ENCODE assay signal across 16 cellular contexts in the genomic region with DNA sequence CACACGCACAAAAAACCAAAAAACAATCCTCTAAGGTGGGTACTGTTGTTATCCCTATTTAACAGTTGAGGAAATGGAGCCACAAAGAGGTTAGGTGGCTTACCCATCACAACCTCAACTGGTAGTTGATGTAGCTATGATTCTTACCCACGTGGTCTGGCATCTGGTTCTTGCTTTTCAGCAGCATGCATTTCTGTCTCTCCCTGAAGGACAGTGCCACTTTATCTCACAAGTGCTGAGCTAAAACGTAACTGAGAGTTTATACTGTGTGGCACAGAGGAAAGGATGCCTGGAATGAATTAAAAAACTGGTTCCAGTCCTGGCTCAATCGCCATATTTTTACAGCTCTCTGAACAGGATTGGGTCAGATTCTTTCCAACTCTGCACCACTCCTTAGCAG. TPM values are rescaled to one million over a fixed set of nuclear protein-coding genes. Genes with fewer than 3 reads are reported as not detected.
DNase-seq lines count a peak whose midpoint lies in the region; ATAC-seq, FAIRE-seq and TF ChIP-seq lines count a peak whose summit lies in the region.
"Had no signal": no experiment of that assay in that cellular context is flagged by ENCODE, and none has a peak within 500 bp of the region (broad histone marks: within the 10 kb centered on the region; RNA-seq: fewer than 3 reads in every experiment).

No MANE protein-coding gene starts in this region.

- no peak for FAIRE-seq in pancreas (lab: Jason Lieb, UNC)
- FAIRE-seq: A204.1 had no signal

- H3K4me3 Mint-ChIP-seq in activated CD4-positive, alpha-beta T cell treated with anti-CD3 and anti-CD28 coated beads, Interleukin-2, amount 10 ng/mL, durations not matched to agents 24 days and 14 days: no peak overlapping the region
- peak overlapping the region in 2 of 4 donors; percentile 19 to 72 for H3K4me3 Mint-ChIP-seq in CD4-positive, CD25-positive, alpha-beta regulatory T cell
- H3K4me3 Mint-ChIP-seq in activated T-helper 1 cell treated with anti-CD3 and anti-CD28 coated beads, Interleukin-12 subunit alpha, Interleukin-12 subunit beta, Interleukin-2, Interleukin-4 antibody, amounts not matched to agents 30 ng/mL and 10 ng/mL and 1 ng/mL, durations not matched to agents 14 hours and 24 hours and 36 hours: peak overlapping the region; percentile 32
- H3K4me3 Mint-ChIP-seq in neural crest cell: peak overlapping the region; percentile 38
- H3K4me3 Mint-ChIP-seq: type B pancreatic cell had no signal

- no peak overlapping the region for H3K27ac ChIP-seq in CD4-positive, CD25-positive, alpha-beta regulatory T cell (ENCODE audit: insufficient read depth, low read length, poor library complexity, severe bottlenecking)
- no peak overlapping the region for H3K27ac ChIP-seq in pancreas

- H3K27me3 Mint-ChIP-seq in activated CD4-positive, alpha-beta T cell treated with anti-CD3 and anti-CD28 coated beads, Interleukin-2, amount 10 ng/mL, durations not matched to agents 24 days and 14 days: no peaks in the 10 kb centered on the region
- H3K27me3 Mint-ChIP-seq in CD4-positive, CD25-positive, alpha-beta regulatory T cell: no peaks in the 10 kb centered on the region
- H3K27me3 Mint-ChIP-seq in activated T-helper 1 cell treated with anti-CD3 and anti-CD28 coated beads, Interleukin-12 subunit alpha, Interleukin-12 subunit beta, Interleukin-2, Interleukin-4 antibody, amounts not matched to agents 30 ng/mL and 10 ng/mL and 1 ng/mL, durations not matched to agents 14 hours and 24 hours and 36 hours (ENCODE audit: insufficient read depth): no peaks in the 10 kb centered on the region
- peaks cover 42% of the 10 kb centered on the region for H3K27me3 Mint-ChIP-seq in neural crest cell (ENCODE audit: low read depth)

- H3K36me3 ChIP-seq in CD4-positive, CD25-positive, alpha-beta regulatory T cell (ENCODE audit: control insufficient read depth, insufficient read depth, low read length): peaks cover 6% of the 10 kb centered on the region
- H3K36me3 ChIP-seq in pancreas: no peaks in the 10 kb centered on the region
- H3K36me3 ChIP-seq: adrenal gland had no signal

- no peak overlapping the region for H3K4me3 ChIP-seq in CD4-positive, CD25-positive, alpha-beta regulatory T cell (ENCODE audit: low read depth, low read length)
- H3K4me3 ChIP-seq in pancreas: no peak overlapping the region
- H3K4me3 ChIP-seq: adrenal gland had no signal

- H3K36me3 Mint-ChIP-seq in activated CD4-positive, alpha-beta T cell treated with anti-CD3 and anti-CD28 coated beads, Interleukin-2, amount 10 ng/mL, durations not matched to agents 24 days and 14 days (ENCODE audit: low read depth): peaks cover 16% of the 10 kb centered on the region
- peaks cover 7% of the 10 kb centered on the region for H3K36me3 Mint-ChIP-seq in CD4-positive, CD25-positive, alpha-beta regulatory T cell
- H3K36me3 Mint-ChIP-seq in activated T-helper 1 cell treated with anti-CD3 and anti-CD28 coated beads, Interleukin-12 subunit alpha, Interleukin-12 subunit beta, Interleukin-2, Interleukin-4 antibody, amounts not matched to agents 30 ng/mL and 10 ng/mL and 1 ng/mL, durations not matched to agents 14 hours and 24 hours and 36 hours (ENCODE audit: low read depth): peaks cover 10% of the 10 kb centered on the region
- H3K36me3 Mint-ChIP-seq in neural crest cell (ENCODE audit: low read depth): no peaks in the 10 kb centered on the region
- H3K36me3 Mint-ChIP-seq: type B pancreatic cell had no signal

- DNase-seq in activated CD4-positive, alpha-beta T cell treated with anti-CD3 and anti-CD28 coated beads, Interleukin-2, amount 10 ng/mL, durations not matched to agents 24 days and 14 days: no peak
- DNase-seq in activated CD4-positive, alpha-beta T cell treated with anti-CD3 and anti-CD28 coated beads, Interleukin-2, amount 50 U/mL, for 4 hours: no peak
- DNase-seq in CD4-positive, CD25-positive, alpha-beta regulatory T cell: no peak
- no peak for DNase-seq in activated T-helper 1 cell treated with anti-CD3 and anti-CD28 coated beads, Interleukin-12 subunit alpha, Interleukin-12 subunit beta, Interleukin-2, Interleukin-4 antibody, amounts not matched to agents 30 ng/mL and 10 ng/mL and 1 ng/mL, durations not matched to agents 14 hours and 24 hours and 36 hours (ENCODE audit: low spot score)
- no peak for DNase-seq in neural crest cell (ENCODE audit: low read depth, low spot score)
- no peak for DNase-seq in SW480 (ENCODE audit: low spot score)
- no peak for DNase-seq in ecto neural progenitor cell (ENCODE audit: low spot score)
- DNase-seq in pancreas: no peak
- DNase-seq: cerebellar nuclear complex, foreskin melanocyte, NCI-H1694 treated with DMSO at 0.1 percent for 48 hours, NCI-H510A treated with DMSO at 0.1 percent for 48 hours, retina had no signal

- intact Hi-C loops in activated CD4-positive, alpha-beta T cell treated with anti-CD3 and anti-CD28 coated beads, Interleukin-2, amount 10 ng/mL, durations not matched to agents 24 days and 14 days (cut with micrococcal nuclease): loop anchor here (1.0 to 2.0 kb wide), 3 partner anchors 9 to 82 kb away; no protein-coding TSS in a partner anchor
- intact Hi-C loops in activated T-helper 1 cell treated with anti-CD3 and anti-CD28 coated beads, Interleukin-12 subunit alpha, Interleukin-12 subunit beta, Interleukin-2, Interleukin-4 antibody, amounts not matched to agents 30 ng/mL and 10 ng/mL and 1 ng/mL, durations not matched to agents 14 hours and 24 hours and 36 hours (cut with micrococcal nuclease): no loop called here
- intact Hi-C loops in pancreas (cut with DNase I): no loop called here

- TF ChIP-seq CTCF in neural crest cell (conservative IDR thresholded peaks at IDR 0.05) (no peak), pancreas (IDR thresholded peaks at IDR 0.05) (no peak)

- H3K27me3 ChIP-seq in CD4-positive, CD25-positive, alpha-beta regulatory T cell (ENCODE audit: control insufficient read depth, insufficient read depth, low read length): no peaks in the 10 kb centered on the region
- H3K27me3 ChIP-seq in pancreas: no peaks in the 10 kb centered on the region
- H3K27me3 ChIP-seq: adrenal gland had no signal

- WGBS in pancreas, 2 donors: 84 to 87% methylated on average over 4 of the region's 4 CpGs

- peak overlapping the region; percentile 85 for H3K27ac Mint-ChIP-seq in activated CD4-positive, alpha-beta T cell treated with anti-CD3 and anti-CD28 coated beads, Interleukin-2, amount 10 ng/mL, durations not matched to agents 24 days and 14 days
- H3K27ac Mint-ChIP-seq in CD4-positive, CD25-positive, alpha-beta regulatory T cell: peak overlapping the region in 2 of 3 donors; percentile 9 to 37
- H3K27ac Mint-ChIP-seq in activated T-helper 1 cell treated with anti-CD3 and anti-CD28 coated beads, Interleukin-12 subunit alpha, Interleukin-12 subunit beta, Interleukin-2, Interleukin-4 antibody, amounts not matched to agents 30 ng/mL and 10 ng/mL and 1 ng/mL, durations not matched to agents 14 hours and 24 hours and 36 hours: no peak overlapping the region
- H3K27ac Mint-ChIP-seq in neural crest cell (ENCODE audit: unreplicated experiment): no peak overlapping the region
- H3K27ac Mint-ChIP-seq: type B pancreatic cell had no signal

- H3K4me1 Mint-ChIP-seq in activated CD4-positive, alpha-beta T cell treated with anti-CD3 and anti-CD28 coated beads, Interleukin-2, amount 10 ng/mL, durations not matched to agents 24 days and 14 days: peaks cover 53% of the 10 kb centered on the region
- H3K4me1 Mint-ChIP-seq in CD4-positive, CD25-positive, alpha-beta regulatory T cell: peaks cover 21 to 66% (median 40%) of the 10 kb centered on the region in 4 donors
- peaks cover 53% of the 10 kb centered on the region for H3K4me1 Mint-ChIP-seq in activated T-helper 1 cell treated with anti-CD3 and anti-CD28 coated beads, Interleukin-12 subunit alpha, Interleukin-12 subunit beta, Interleukin-2, Interleukin-4 antibody, amounts not matched to agents 30 ng/mL and 10 ng/mL and 1 ng/mL, durations not matched to agents 14 hours and 24 hours and 36 hours (ENCODE audit: low read depth)
- peaks cover 9% of the 10 kb centered on the region for H3K4me1 Mint-ChIP-seq in neural crest cell

- no peaks in the 10 kb centered on the region for H3K9me3 ChIP-seq in CD4-positive, CD25-positive, alpha-beta regulatory T cell (ENCODE audit: control insufficient read depth in 2 of 2, low read length in 2 of 2)
- no peaks in the 10 kb centered on the region for H3K9me3 ChIP-seq in pancreas
- H3K9me3 ChIP-seq: adrenal gland had no signal

- ATAC-seq in CD4-positive, CD25-positive, alpha-beta regulatory T cell (ENCODE audit: low read depth in 2 of 2): peak in 1 of 2 donors; percentile 17
- no peak for ATAC-seq in pancreas

- H3K4me1 ChIP-seq in CD4-positive, CD25-positive, alpha-beta regulatory T cell (ENCODE audit: control insufficient read depth, insufficient read depth, low read length, poor library complexity, severe bottlenecking): peaks cover 17% of the 10 kb centered on the region
- H3K4me1 ChIP-seq in pancreas: peaks cover 0 to 8% (median 3%) of the 10 kb centered on the region in 3 donors

- H3K9me3 Mint-ChIP-seq in activated CD4-positive, alpha-beta T cell treated with anti-CD3 and anti-CD28 coated beads, Interleukin-2, amount 10 ng/mL, durations not matched to agents 24 days and 14 days: no peaks in the 10 kb centered on the region
- H3K9me3 Mint-ChIP-seq in CD4-positive, CD25-positive, alpha-beta regulatory T cell: no peaks in the 10 kb centered on the region
- no peaks in the 10 kb centered on the region for H3K9me3 Mint-ChIP-seq in activated T-helper 1 cell treated with anti-CD3 and anti-CD28 coated beads, Interleukin-12 subunit alpha, Interleukin-12 subunit beta, Interleukin-2, Interleukin-4 antibody, amounts not matched to agents 30 ng/mL and 10 ng/mL and 1 ng/mL, durations not matched to agents 14 hours and 24 hours and 36 hours
- no peaks in the 10 kb centered on the region for H3K9me3 Mint-ChIP-seq in neural crest cell
- H3K9me3 Mint-ChIP-seq: type B pancreatic cell had no signal

RNA-seq across cellular contexts. Expression of a gene that starts 1.9 kb away (rescaled TPM):
- total RNA-seq in activated CD4-positive, alpha-beta T cell treated with anti-CD3 and anti-CD28 coated beads, Interleukin-2, amount 10 ng/mL, durations not matched to agents 24 days and 14 days: 5.6 and 6.4 TPM in 2 replicates
- total RNA-seq in CD4-positive, CD25-positive, alpha-beta regulatory T cell: 4.3 TPM
- under 1 TPM in 3 of 4 donors, not detected in 1; 0.15 to 0.52 (median 0.38) TPM for polyA plus RNA-seq in CD4-positive, CD25-positive, alpha-beta regulatory T cell
- 5.1 and 6.4 TPM in 2 replicates for total RNA-seq in activated T-helper 1 cell treated with anti-CD3 and anti-CD28 coated beads, Interleukin-12 subunit alpha, Interleukin-12 subunit beta, Interleukin-2, Interleukin-4 antibody, amounts not matched to agents 30 ng/mL and 10 ng/mL and 1 ng/mL, durations not matched to agents 14 hours and 24 hours and 36 hours
- 2.7 and 3.1 TPM in 2 replicates for total RNA-seq in neural crest cell
- total RNA-seq in pancreas: 1 to 10 TPM in 1 of 6 donors, under 1 TPM in 5; 0.20 to 1.9 (median 0.53) TPM
- polyA plus RNA-seq in pancreas: 1 to 10 TPM; 3.7 to 4.4 TPM

RNA-seq across cellular contexts. Expression of a gene that starts 31.7 kb away (rescaled TPM):
- total RNA-seq in activated CD4-positive, alpha-beta T cell treated with anti-CD3 and anti-CD28 coated beads, Interleukin-2, amount 10 ng/mL, durations not matched to agents 24 days and 14 days: 43.1 and 49.8 TPM in 2 replicates
- 5.9 TPM for total RNA-seq in CD4-positive, CD25-positive, alpha-beta regulatory T cell
- under 1 TPM in 2 of 4 donors, not detected in 2; 0.05 to 0.18 TPM for polyA plus RNA-seq in CD4-positive, CD25-positive, alpha-beta regulatory T cell
- total RNA-seq in activated T-helper 1 cell treated with anti-CD3 and anti-CD28 coated beads, Interleukin-12 subunit alpha, Interleukin-12 subunit beta, Interleukin-2, Interleukin-4 antibody, amounts not matched to agents 30 ng/mL and 10 ng/mL and 1 ng/mL, durations not matched to agents 14 hours and 24 hours and 36 hours: 45.8 and 46.2 TPM in 2 replicates
- total RNA-seq in neural crest cell (65.0 and 70.0 TPM in 2 replicates), pancreas (1 to 10 TPM; 1.0 to 5.8 (median 2.8) TPM)
- polyA plus RNA-seq in pancreas: 1 to 10 TPM; 5.0 to 5.8 TPM

RNA-seq across cellular contexts. Expression of a gene that starts 35.1 kb away (rescaled TPM):
- 91.3 and 91.4 TPM in 2 replicates for total RNA-seq in activated CD4-positive, alpha-beta T cell treated with anti-CD3 and anti-CD28 coated beads, Interleukin-2, amount 10 ng/mL, durations not matched to agents 24 days and 14 days
- 41.5 TPM for total RNA-seq in CD4-positive, CD25-positive, alpha-beta regulatory T cell
- polyA plus RNA-seq in CD4-positive, CD25-positive, alpha-beta regulatory T cell: 1 to 10 TPM; 5.5 to 9.2 (median 6.4) TPM
- 81.0 and 87.5 TPM in 2 replicates for total RNA-seq in activated T-helper 1 cell treated with anti-CD3 and anti-CD28 coated beads, Interleukin-12 subunit alpha, Interleukin-12 subunit beta, Interleukin-2, Interleukin-4 antibody, amounts not matched to agents 30 ng/mL and 10 ng/mL and 1 ng/mL, durations not matched to agents 14 hours and 24 hours and 36 hours
- total RNA-seq in neural crest cell (89.3 and 96.5 TPM in 2 replicates), pancreas (10 to 100 TPM; 15.1 to 24.1 (median 18.0) TPM)
- 10 to 100 TPM; 26.4 to 27.6 TPM for polyA plus RNA-seq in pancreas

RNA-seq across cellular contexts. Expression of a gene that starts 56.1 kb away (rescaled TPM):
- 69.7 and 77.9 TPM in 2 replicates for total RNA-seq in activated CD4-positive, alpha-beta T cell treated with anti-CD3 and anti-CD28 coated beads, Interleukin-2, amount 10 ng/mL, durations not matched to agents 24 days and 14 days
- total RNA-seq in CD4-positive, CD25-positive, alpha-beta regulatory T cell: 87.4 TPM
- 10 to 100 TPM; 22.2 to 36.4 (median 26.2) TPM for polyA plus RNA-seq in CD4-positive, CD25-positive, alpha-beta regulatory T cell
- 67.4 and 71.8 TPM in 2 replicates for total RNA-seq in activated T-helper 1 cell treated with anti-CD3 and anti-CD28 coated beads, Interleukin-12 subunit alpha, Interleukin-12 subunit beta, Interleukin-2, Interleukin-4 antibody, amounts not matched to agents 30 ng/mL and 10 ng/mL and 1 ng/mL, durations not matched to agents 14 hours and 24 hours and 36 hours
- total RNA-seq in neural crest cell (34.3 and 35.0 TPM in 2 replicates), pancreas (10 to 100 TPM; 16.5 to 45.4 (median 21.5) TPM)
- 100 to 1,000 TPM; 120 to 176 TPM for polyA plus RNA-seq in pancreas

RNA-seq across cellular contexts. Expression of a gene that starts 57.7 kb away (rescaled TPM):
- 20.0 and 20.1 TPM in 2 replicates for total RNA-seq in activated CD4-positive, alpha-beta T cell treated with anti-CD3 and anti-CD28 coated beads, Interleukin-2, amount 10 ng/mL, durations not matched to agents 24 days and 14 days
- 9.9 TPM for total RNA-seq in CD4-positive, CD25-positive, alpha-beta regulatory T cell
- polyA plus RNA-seq in CD4-positive, CD25-positive, alpha-beta regulatory T cell: 1 to 10 TPM; 6.2 to 9.2 (median 7.4) TPM
- 18.5 and 19.5 TPM in 2 replicates for total RNA-seq in activated T-helper 1 cell treated with anti-CD3 and anti-CD28 coated beads, Interleukin-12 subunit alpha, Interleukin-12 subunit beta, Interleukin-2, Interleukin-4 antibody, amounts not matched to agents 30 ng/mL and 10 ng/mL and 1 ng/mL, durations not matched to agents 14 hours and 24 hours and 36 hours
- 3.7 and 4.2 TPM in 2 replicates for total RNA-seq in neural crest cell
- total RNA-seq in pancreas: 1 to 10 TPM; 4.6 to 9.6 (median 6.5) TPM
- 10 to 100 TPM in 1 of 2 donors, 1 to 10 TPM in 1; 3.9 to 10.6 TPM for polyA plus RNA-seq in pancreas

Comparison
In these comparisons a context has a peak if more than half of its experiments do, and no peak if none do; other contexts are left out.
1. H3K27ac Mint-ChIP-seq: peak in activated CD4-positive, alpha-beta T cell treated with anti-CD3 and anti-CD28 coated beads, Interleukin-2, amount 10 ng/mL, durations not matched to agents 24 days and 14 days (single experiment) and CD4-positive, CD25-positive, alpha-beta regulatory T cell (2 of 3); none in activated T-helper 1 cell treated with anti-CD3 and anti-CD28 coated beads, Interleukin-12 subunit alpha, Interleukin-12 subunit beta, Interleukin-2, Interleukin-4 antibody, amounts not matched to agents 30 ng/mL and 10 ng/mL and 1 ng/mL, durations not matched to agents 14 hours and 24 hours and 36 hours (single experiment) and neural crest cell (single experiment).